Comparison of ENCODE assay signal across 8 cellular contexts in genomic region chr14:31560759-31561154, GRCh38. TPM values are rescaled to one million over a fixed set of nuclear protein-coding genes. Genes with fewer than 3 reads are reported as not detected.
DNase-seq lines count a peak whose midpoint lies in the region; ATAC-seq and TF ChIP-seq lines count a peak whose summit lies in the region.

No MANE protein-coding gene starts in this region.

- H3K27ac Mint-ChIP-seq in activated CD8-positive, alpha-beta T cell treated with anti-CD3 and anti-CD28 coated beads for 36 hours, result peak overlapping the region; percentile 95

- peaks cover 18% of the 10 kb centered on the region for H3K4me1 ChIP-seq in DOHH2 (ENCODE audit: control insufficient read depth, low read length)
- peaks cover 3% of the 10 kb centered on the region; the same call in 1 of the 2 replicates for H3K4me1 ChIP-seq in iPS-20b (ENCODE audit: insufficient read depth, low read length)

- H3K4me3 Mint-ChIP-seq in activated CD8-positive, alpha-beta T cell treated with anti-CD3 and anti-CD28 coated beads for 36 hours, result peak overlapping the region; percentile 92

- H3K4me3 ChIP-seq in DOHH2 (ENCODE audit: low read length) (peak overlapping the region; percentile 90), iPS-20b (ENCODE audit: low read length) (peak overlapping the region; percentile 78)

- no peak for TF ChIP-seq CTCF in DOHH2 (IDR thresholded peaks at IDR 0.05; ENCODE audit: low read depth, low read length, poor library complexity, severe bottlenecking)
- no peak for TF ChIP-seq CTCF in activated CD8-positive, alpha-beta T cell treated with anti-CD3 and anti-CD28 coated beads for 36 hours (IDR thresholded peaks at IDR 0.05)

- peak overlapping the region; percentile 87; the same call in 1 of the 2 replicates for H3K9ac ChIP-seq in iPS-20b (ENCODE audit: low read depth, low read length)

- no peaks in the 10 kb centered on the region for H3F3A ChIP-seq in DOHH2 (ENCODE audit: control insufficient read depth, insufficient read depth)

- H3K9me3 Mint-ChIP-seq in activated CD8-positive, alpha-beta T cell treated with anti-CD3 and anti-CD28 coated beads for 36 hours, result no peaks in the 10 kb centered on the region

- intact Hi-C loops in activated CD8-positive, alpha-beta T cell treated with anti-CD3 and anti-CD28 coated beads for 36 hours (cut with micrococcal nuclease), result loop anchor here (5.0 kb wide), 1 partner anchor 642 kb away; the partner anchor contains the start of genes RNU6-7 and RNU6-8

- H3K4me2 ChIP-seq in DOHH2 (ENCODE audit: low read length), result peak overlapping the region; percentile 76

- H3K9me3 ChIP-seq in DOHH2 (ENCODE audit: control insufficient read depth, insufficient read depth, low read length) (no peaks in the 10 kb centered on the region), iPS-20b (ENCODE audit: insufficient read depth, low read depth, low read length) (no peaks in the 10 kb centered on the region)

- H3K27me3 ChIP-seq in DOHH2 (ENCODE audit: control insufficient read depth, low read length) (peaks cover 2% of the 10 kb centered on the region; the same call in 1 of the 2 replicates), iPS-20b (ENCODE audit: insufficient read depth, low read length) (no peaks in the 10 kb centered on the region)

- H3K36me3 ChIP-seq in DOHH2 (ENCODE audit: control insufficient read depth, low read length) (0 out of 2 replicates have a peak, but pooled peaks cover 3% of the 10 kb centered on the region), iPS-20b (ENCODE audit: insufficient read depth, low read depth, low read length) (no peaks in the 10 kb centered on the region)

- H3K27ac ChIP-seq in DOHH2 (ENCODE audit: low read depth, low read length) (peak overlapping the region; percentile 32), iPS-20b (ENCODE audit: low read length) (no peak overlapping the region), temporal lobe (ENCODE audit: low read depth, low read length) (peak overlapping the region; percentile 77)

- H3K79me2 ChIP-seq in DOHH2 (ENCODE audit: control insufficient read depth, low read length), result peaks cover 9% of the 10 kb centered on the region

- H4K20me1 ChIP-seq in DOHH2 (ENCODE audit: control insufficient read depth, insufficient read depth, low read depth, low read length), result no peaks in the 10 kb centered on the region

- no peaks in the 10 kb centered on the region for H3K9me2 ChIP-seq in DOHH2 (replicated peaks; ENCODE audit: control insufficient read depth, low read length)

- H3K4me1 Mint-ChIP-seq in activated CD8-positive, alpha-beta T cell treated with anti-CD3 and anti-CD28 coated beads for 36 hours (ENCODE audit: low read depth), result peaks cover 24% of the 10 kb centered on the region

- POLR2A ChIA-PET in activated CD8-positive, alpha-beta T cell treated with anti-CD3 and anti-CD28 coated beads for 36 hours (lab: Charles Lee), result no interaction called here

- peaks cover 6% of the 10 kb centered on the region for H3K36me3 Mint-ChIP-seq in activated CD8-positive, alpha-beta T cell treated with anti-CD3 and anti-CD28 coated beads for 36 hours (ENCODE audit: low read depth)

- peaks cover 3% of the 10 kb centered on the region for H3K27me3 Mint-ChIP-seq in activated CD8-positive, alpha-beta T cell treated with anti-CD3 and anti-CD28 coated beads for 36 hours

- peak; percentile 5 for ATAC-seq in HG02763 (IDR thresholded peaks at IDR 0.05; ENCODE audit: unreplicated experiment)
- ATAC-seq in activated CD8-positive, alpha-beta T cell treated with anti-CD3 and anti-CD28 coated beads for 36 hours, result peak; percentile 24

- DNase-seq in activated CD8-positive, alpha-beta T cell treated with anti-CD3 and anti-CD28 coated beads for 36 hours, result no peak
- DNase-seq in AG08395 (ENCODE audit: low spot score) (no peak), cerebellar nuclear complex (lab: John Stamatoyannopoulos, UW) (no peak), ecto neural progenitor cell (ENCODE audit: low spot score) (no peak)

- CTCF ChIA-PET in activated CD8-positive, alpha-beta T cell treated with anti-CD3 and anti-CD28 coated beads for 36 hours (lab: Charles Lee), result interaction anchor here (0.7 kb wide), 1 partner anchor 692 kb away, joined by 3 read pairs; no protein-coding TSS in a partner anchor

RNA-seq across cellular contexts. Expression of gene NUBPL, which starts 0.4 kb away (rescaled TPM):
- 10 to 100 TPM; 14.3 to 14.4 TPM for total RNA-seq in activated CD8-positive, alpha-beta T cell treated with anti-CD3 and anti-CD28 coated beads for 36 hours
- total RNA-seq in temporal lobe, result 15.2 TPM
